In the genomic region with DNA sequence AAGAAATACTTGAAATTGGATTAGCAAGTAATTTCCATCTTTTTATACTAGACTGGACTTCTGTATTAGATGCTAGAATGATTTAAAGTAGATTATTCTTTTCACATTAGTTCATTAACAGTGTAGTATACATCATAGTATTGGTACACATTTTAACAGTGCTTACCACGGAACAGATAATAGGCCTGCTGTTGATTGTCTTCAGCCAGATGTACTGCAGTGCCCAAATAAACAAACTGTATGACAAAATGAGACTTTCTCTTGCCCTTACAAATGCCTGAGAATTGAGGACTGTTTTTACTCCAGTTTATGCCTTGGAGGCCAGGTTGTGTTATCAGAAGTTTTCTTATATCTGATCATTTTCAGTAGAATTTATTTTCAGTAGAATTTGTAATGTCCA, we compare ENCODE assay signal across 10 cellular contexts. TPM values are rescaled to one million over a fixed set of nuclear protein-coding genes. Genes with fewer than 3 reads are reported as not detected.
DNase-seq lines count a peak whose midpoint lies in the region; ATAC-seq and TF ChIP-seq lines count a peak whose summit lies in the region.
"Had no signal": no experiment of that assay in that cellular context is flagged by ENCODE, and none has a peak within 500 bp of the region (broad histone marks: within the 10 kb centered on the region; RNA-seq: fewer than 3 reads in every experiment).

No MANE protein-coding gene starts in this region.

- POLR2A ChIA-PET in activated CD8-positive, alpha-beta T cell treated with anti-CD3 and anti-CD28 coated beads, Interleukin-2, amount 10 ng/mL, durations not matched to agents 7 days and 5 days (lab: Charles Lee): interaction anchor here (1.0 to 6.2 kb wide), 5 partner anchors 9 to 188 kb away, joined by 3 to 185 read pairs (median 5); partner anchors contain the start of gene EVI2B

- peaks cover 35% of the 10 kb centered on the region for H3K4me1 Mint-ChIP-seq in activated CD8-positive, alpha-beta T cell treated with anti-CD3 and anti-CD28 coated beads, Interleukin-2, amount 10 ng/mL, durations not matched to agents 7 days and 5 days (ENCODE audit: low read depth)

- TF ChIP-seq CTCF in left ventricle myocardium inferior (IDR thresholded peaks at IDR 0.05; ENCODE audit: borderline replicate concordance): no peak
- TF ChIP-seq CTCF in left lung (IDR thresholded peaks at IDR 0.05): no peak
- TF ChIP-seq CTCF in vagina (IDR thresholded peaks at IDR 0.05): no peak

- peak overlapping the region; percentile 93 for H3K27ac Mint-ChIP-seq in activated CD8-positive, alpha-beta T cell treated with anti-CD3 and anti-CD28 coated beads, Interleukin-2, amount 10 ng/mL, durations not matched to agents 7 days and 5 days

- TF ChIP-seq POLR2A in vagina (IDR thresholded peaks at IDR 0.05): no peak

- H3K4me3 ChIP-seq in left ventricle myocardium inferior: peak overlapping the region; percentile 32
- peak overlapping the region in 1 of 2 donors; percentile 33 for H3K4me3 ChIP-seq in left lung
- peak overlapping the region in 1 of 2 donors; percentile 22 for H3K4me3 ChIP-seq in vagina

- H3K4me1 ChIP-seq in left ventricle myocardium inferior: peaks cover 8% of the 10 kb centered on the region
- H3K4me1 ChIP-seq in left lung: peaks cover 0 to 49% of the 10 kb centered on the region in 2 donors
- H3K4me1 ChIP-seq in vagina: peaks cover 5% of the 10 kb centered on the region

- no peak for ATAC-seq in activated CD8-positive, alpha-beta T cell treated with anti-CD3 and anti-CD28 coated beads, Interleukin-2, amount 10 ng/mL, durations not matched to agents 7 days and 5 days
- ATAC-seq in left lung (peak; percentile 44), HG03097 (IDR thresholded peaks at IDR 0.05; ENCODE audit: low FRiP score, unreplicated experiment) (no peak)

- H3K27ac ChIP-seq in left ventricle myocardium inferior (replicated peaks) (peak overlapping the region; percentile 28), left lung (peak overlapping the region; percentile 82 to 90), vagina (peak overlapping the region; percentile 66)

- H3K4me3 Mint-ChIP-seq in activated CD8-positive, alpha-beta T cell treated with anti-CD3 and anti-CD28 coated beads, Interleukin-2, amount 10 ng/mL, durations not matched to agents 7 days and 5 days: peak overlapping the region; percentile 74

- CTCF ChIA-PET in activated CD8-positive, alpha-beta T cell treated with anti-CD3 and anti-CD28 coated beads, Interleukin-2, amount 10 ng/mL, durations not matched to agents 7 days and 5 days (lab: Charles Lee): interaction anchor here (3.2 kb wide), 1 partner anchor 10 kb away, joined by 24 read pairs; no protein-coding TSS in a partner anchor

- peaks cover 33% of the 10 kb centered on the region for H3K36me3 Mint-ChIP-seq in activated CD8-positive, alpha-beta T cell treated with anti-CD3 and anti-CD28 coated beads, Interleukin-2, amount 10 ng/mL, durations not matched to agents 7 days and 5 days (ENCODE audit: low read depth)

- intact Hi-C loops in left ventricle myocardium inferior (cut with micrococcal nuclease): no loop called here
- intact Hi-C loops in cardiac septum (cut with DNase I): no loop called here
- intact Hi-C loops in left lung (cut with DNase I): loop anchor here in 1 of 2 donors (10.0 kb wide), 1 partner anchor 56 kb away; no protein-coding TSS in a partner anchor
- intact Hi-C loops in vagina (cut with DNase I): no loop called here

- H3K27me3 Mint-ChIP-seq in activated CD8-positive, alpha-beta T cell treated with anti-CD3 and anti-CD28 coated beads, Interleukin-2, amount 10 ng/mL, durations not matched to agents 7 days and 5 days (ENCODE audit: low read depth): no peaks in the 10 kb centered on the region

- DNase-seq in left ventricle myocardium inferior: no peak
- DNase-seq in cardiac septum (ENCODE audit: low spot score): no peak
- no peak for DNase-seq in activated CD8-positive, alpha-beta T cell treated with anti-CD3 and anti-CD28 coated beads, Interleukin-2, amount 10 ng/mL, durations not matched to agents 7 days and 5 days
- DNase-seq in left lung: no peak
- no peak for DNase-seq in vagina (ENCODE audit: extremely low spot score in 2 of 2)
- DNase-seq in DMS153 (lab: John Stamatoyannopoulos, UW): no peak
- no peak for DNase-seq in KG1 (lab: John Stamatoyannopoulos, UW)
- DNase-seq: kidney glomerular epithelial cell had no signal

- H3K27me3 ChIP-seq in left ventricle myocardium inferior (ENCODE audit: low read depth) (no peaks in the 10 kb centered on the region), left lung (no peaks in the 10 kb centered on the region), vagina (no peaks in the 10 kb centered on the region)

- H3K9me3 ChIP-seq in left ventricle myocardium inferior (replicated peaks) (no peaks in the 10 kb centered on the region), left lung (no peaks in the 10 kb centered on the region), vagina (no peaks in the 10 kb centered on the region)

- H3K36me3 ChIP-seq in left ventricle myocardium inferior (peaks cover 2% of the 10 kb centered on the region), left lung (peaks cover 0 to 3% of the 10 kb centered on the region in 2 donors), vagina (peaks cover 0 to under 1% of the 10 kb centered on the region in 2 donors)

- H3K9me3 Mint-ChIP-seq in activated CD8-positive, alpha-beta T cell treated with anti-CD3 and anti-CD28 coated beads, Interleukin-2, amount 10 ng/mL, durations not matched to agents 7 days and 5 days (ENCODE audit: insufficient read depth): no peaks in the 10 kb centered on the region

RNA-seq across cellular contexts. Expression of gene EVI2A, which starts 0.6 kb away (rescaled TPM):
- total RNA-seq in left ventricle myocardium inferior (2.9 TPM), cardiac septum (2.2 TPM), left lung (10 to 100 TPM; 16.4 to 30.9 TPM), vagina (0.98 TPM)
- 10 to 100 TPM; 40.4 to 44.2 TPM for total RNA-seq in activated CD8-positive, alpha-beta T cell treated with anti-CD3 and anti-CD28 coated beads, Interleukin-2, amount 10 ng/mL, durations not matched to agents 7 days and 5 days
- total RNA-seq: NCI-H460 had no signal

RNA-seq across cellular contexts. Expression of gene EVI2B, which starts 6.9 kb away (rescaled TPM):
- 2.7 TPM for total RNA-seq in left ventricle myocardium inferior
- 2.0 TPM for total RNA-seq in cardiac septum
- 10 to 100 TPM; 49.1 to 52.6 TPM for total RNA-seq in activated CD8-positive, alpha-beta T cell treated with anti-CD3 and anti-CD28 coated beads, Interleukin-2, amount 10 ng/mL, durations not matched to agents 7 days and 5 days
- 10 to 100 TPM; 25.1 to 80.4 TPM for total RNA-seq in left lung
- total RNA-seq in vagina: 11.0 TPM

RNA-seq across cellular contexts. Expression of gene OMG, which starts 23.8 kb away (rescaled TPM):
- 0.25 TPM for total RNA-seq in left ventricle myocardium inferior
- total RNA-seq in cardiac septum: 0.62 TPM
- total RNA-seq in activated CD8-positive, alpha-beta T cell treated with anti-CD3 and anti-CD28 coated beads, Interleukin-2, amount 10 ng/mL, durations not matched to agents 7 days and 5 days: under 1 TPM; 0.29 to 0.50 TPM
- 10 to 100 TPM in 1 of 2 donors, 1 to 10 TPM in 1; 5.0 to 10.7 TPM for total RNA-seq in left lung
- total RNA-seq in vagina: not detected
- total RNA-seq: NCI-H460 had no signal

Comparison
In these comparisons a context has a peak if more than half of its experiments do, and no peak if none do; other contexts are left out.
1. H3K27ac ChIP-seq: peak in every context shown above with its lines; median percentile 86 in left lung; 66 in vagina; 28 in left ventricle myocardium inferior.